33 cellular contexts compared by ENCODE assay signal in genomic region chr9:101417389-101417788, GRCh38. TPM values are rescaled to one million over a fixed set of nuclear protein-coding genes. Genes with fewer than 3 reads are reported as not detected.
"Had no signal": no experiment of that assay in that cellular context is flagged by ENCODE, and none has a peak within 500 bp of the region (broad histone marks: within the 10 kb centered on the region; RNA-seq: fewer than 3 reads in every experiment).

No MANE protein-coding gene starts in this region.

- DNase-seq: islet precursor cell; left ventricle myocardium superior; lower lobe of right lung; mammary epithelial cell; mesenchymal stem cell; naive B cell; natural killer cell; nephron progenitor cell; ovary; right lobe of liver; stimulated activated CD4-positive, alpha-beta T cell treated with anti-CD3 and anti-CD28 coated beads, Interleukin-12 subunit alpha, Interleukin-12 subunit beta, amount 100 ng/mL, for 4 hours; stimulated activated CD4-positive, alpha-beta T cell treated with anti-CD3 and anti-CD28 coated beads, Interleukin-15, amount 100 ng/mL, for 24 hours; stimulated activated CD4-positive, alpha-beta T cell treated with anti-CD3 and anti-CD28 coated beads, Interleukin-2, amount 100 ng/mL, for 24 hours; stimulated activated CD4-positive, alpha-beta T cell treated with anti-CD3 and anti-CD28 coated beads, Interleukin-4, amount 100 ng/mL, for 1 hour; stimulated activated naive B cell treated with anti-CD40 and anti-IgM and Interleukin-4, amounts not matched to agents 10 μg/mL and 1 μg/mL and 100 μg/mL, for 72 hours; stimulated activated naive CD8-positive, alpha-beta T cell treated with anti-CD3 and anti-CD28 coated beads, Interleukin-15, Interleukin-2, amounts not matched to agents 100 U/mL and 50 U/mL, for 24 hours; stomach; testis; thyroid gland; transverse colon; upper lobe of left lung had no signal

- H3K4me1 ChIP-seq: lower lobe of right lung, neural progenitor cell, right atrium auricular region, thyroid gland, transverse colon, upper lobe of left lung, vagina had no signal

- H3K4me3 Mint-ChIP-seq: naive B cell; natural killer cell; nephron progenitor cell; neural progenitor cell; stimulated activated naive B cell treated with anti-CD40 and anti-IgM and Interleukin-4, amounts not matched to agents 10 μg/mL and 1 μg/mL and 100 μg/mL, for 72 hours had no signal

- H3K9me3 ChIP-seq: testis, thyroid gland had no signal

- H3K27ac Mint-ChIP-seq: naive B cell; natural killer cell; nephron progenitor cell; neural progenitor cell; progenitor cell of endocrine pancreas; stimulated activated naive B cell treated with anti-CD40 and anti-IgM and Interleukin-4, amounts not matched to agents 10 μg/mL and 1 μg/mL and 100 μg/mL, for 72 hours had no signal

- H2AFZ ChIP-seq: hepatocyte, neural progenitor cell had no signal

- H3K27me3 ChIP-seq: hepatocyte, neural progenitor cell, ovary, right atrium auricular region, right lobe of liver, stomach, testis, thyroid gland, transverse colon, upper lobe of left lung, vagina had no signal

- H3K27ac ChIP-seq: hepatocyte, lower lobe of right lung, neural progenitor cell, ovary, right atrium auricular region, stomach, testis, thyroid gland, transverse colon, upper lobe of left lung, vagina had no signal

- H3K9ac ChIP-seq: neural progenitor cell had no signal

- ATAC-seq: left ventricle myocardium superior; lower lobe of right lung; natural killer cell; stimulated activated naive B cell treated with anti-CD40 and anti-IgM and Interleukin-4, amounts not matched to agents 10 μg/mL and 1 μg/mL and 100 μg/mL, for 72 hours; stimulated activated naive CD8-positive, alpha-beta T cell treated with anti-CD3 and anti-CD28 coated beads, Interleukin-15, Interleukin-2, amounts not matched to agents 100 U/mL and 50 U/mL, for 24 hours had no signal

- H3K4me2 ChIP-seq: hepatocyte, neural progenitor cell had no signal

- H3K4me3 ChIP-seq: hepatocyte, lower lobe of right lung, neural progenitor cell, ovary, right atrium auricular region, right lobe of liver, stomach, testis, thyroid gland, transverse colon, upper lobe of left lung, vagina had no signal

- H3K4me1 Mint-ChIP-seq: naive B cell, natural killer cell, nephron progenitor cell, neural progenitor cell had no signal

- H3K27me3 Mint-ChIP-seq: naive B cell; progenitor cell of endocrine pancreas; stimulated activated naive B cell treated with anti-CD40 and anti-IgM and Interleukin-4, amounts not matched to agents 10 μg/mL and 1 μg/mL and 100 μg/mL, for 72 hours had no signal

- H3K36me3 ChIP-seq: lower lobe of right lung, neural progenitor cell, ovary, right atrium auricular region, thyroid gland, transverse colon, upper lobe of left lung, vagina had no signal

- H3K79me2 ChIP-seq: hepatocyte had no signal

RNA-seq across cellular contexts. Expression of gene ALDOB, which starts 18.2 kb away (rescaled TPM):
- total RNA-seq: kidney epithelial cell, mammary epithelial cell, mononuclear cell, natural killer cell, progenitor cell of endocrine pancreas, pulmonary artery endothelial cell, renal cortical epithelial cell, skeletal muscle tissue, thyroid gland, urinary bladder, vagina had no signal
- polyA plus RNA-seq: mammary epithelial cell had no signal

RNA-seq across cellular contexts. Expression of gene BAAT, which starts 32.6 kb away (rescaled TPM):
- total RNA-seq: kidney epithelial cell, left ventricle myocardium superior, lower lobe of right lung, natural killer cell, omental fat pad, progenitor cell of endocrine pancreas, thyroid gland, urinary bladder, vagina had no signal
- polyA plus RNA-seq: ovary, stomach had no signal
